14 cellular contexts compared by ENCODE assay signal in genomic region chr12:124446364-124446763, GRCh38.
"Had no signal": no experiment of that assay in that cellular context is flagged by ENCODE, and none has a peak within 500 bp of the region (broad histone marks: within the 10 kb centered on the region; RNA-seq: fewer than 3 reads in every experiment).

No MANE protein-coding gene starts in this region.

- H3K4me2 ChIP-seq: hepatocyte, smooth muscle cell had no signal

- H3K9me3 ChIP-seq: thyroid gland had no signal

- H3K27ac ChIP-seq: hepatocyte, thyroid gland, VCaP had no signal

- H3K9me3 Mint-ChIP-seq: dendritic cell treated with granulocyte-macrophage colony-stimulating factor and Interleukin-4, amounts not matched to agents 40 ng/mL and 50 ng/mL, for 4 days had no signal

- H3K27me3 ChIP-seq: hepatocyte, thyroid gland had no signal

- DNase-seq: activated CD4-positive, alpha-beta T cell treated with anti-CD3 and anti-CD28 coated beads, Interleukin-2, amount 50 U/mL, for 4 hours; activated CD4-positive, CD25-positive, alpha-beta regulatory T cell treated with anti-CD3 and anti-CD28 coated beads, Interleukin-2, amount 50 U/mL, for 72 hours; cerebellar nuclear complex; effector CD8-positive, alpha-beta T cell; stimulated activated naive CD4-positive, alpha-beta T cell; SW 1271; T-helper 2 cell; thyroid gland had no signal

- H3K4me3 ChIP-seq: hepatocyte, lung, smooth muscle cell, thyroid gland had no signal

- H3K4me3 Mint-ChIP-seq: dendritic cell treated with granulocyte-macrophage colony-stimulating factor and Interleukin-4, amounts not matched to agents 40 ng/mL and 50 ng/mL, for 4 days had no signal

- H3K27me3 Mint-ChIP-seq: dendritic cell treated with granulocyte-macrophage colony-stimulating factor and Interleukin-4, amounts not matched to agents 40 ng/mL and 50 ng/mL, for 4 days; progenitor cell of endocrine pancreas had no signal

- H3K27ac Mint-ChIP-seq: dendritic cell treated with granulocyte-macrophage colony-stimulating factor and Interleukin-4, amounts not matched to agents 40 ng/mL and 50 ng/mL, for 4 days; progenitor cell of endocrine pancreas had no signal
